In genomic region chr5:945691-946541, GRCh38 we compare ENCODE assay signal across 13 cellular contexts. TPM values are rescaled to one million over a fixed set of nuclear protein-coding genes. Genes with fewer than 3 reads are reported as not detected.
DNase-seq lines count a peak whose midpoint lies in the region; ATAC-seq and TF ChIP-seq lines count a peak whose summit lies in the region.
"Had no signal": no experiment of that assay in that cellular context is flagged by ENCODE, and none has a peak within 500 bp of the region (broad histone marks: within the 10 kb centered on the region; RNA-seq: fewer than 3 reads in every experiment).

No MANE protein-coding gene starts in this region.

- no peak overlapping the region for H3K27ac ChIP-seq in esophagus squamous epithelium
- H3K27ac ChIP-seq: 22Rv1, thyroid gland had no signal

- no peaks in the 10 kb centered on the region for H3K36me3 ChIP-seq in neuron (ENCODE audit: insufficient read depth, low read length)
- no peaks in the 10 kb centered on the region for H3K36me3 ChIP-seq in esophagus squamous epithelium
- H3K36me3 ChIP-seq: thyroid gland had no signal

- peak overlapping the region; percentile 41 for H2AFZ ChIP-seq in neuron (ENCODE audit: low read depth, low read length)

- H3K27me3 ChIP-seq in neuron (ENCODE audit: insufficient read depth, low read length) (no peaks in the 10 kb centered on the region), esophagus squamous epithelium (peaks cover 0 to 90% (median 0%) of the 10 kb centered on the region in 4 donors)
- H3K27me3 ChIP-seq: thyroid gland had no signal

- intact Hi-C loops in esophagus squamous epithelium (cut with DNase I), result no loop called here

- DNase-seq in DMS153 treated with DMSO at 0.1 percent for 48 hours (lab: John Stamatoyannopoulos, UW; ENCODE audit: unreplicated experiment) (peak; percentile 36), DMS153 (lab: John Stamatoyannopoulos, UW) (no peak), NCI-H146 (lab: John Stamatoyannopoulos, UW) (peak; percentile 54), NCI-H2029 (lab: John Stamatoyannopoulos, UW) (no peak), esophagus squamous epithelium (lab: John Stamatoyannopoulos, UW) (no peak)
- DNase-seq: effector CD4-positive, alpha-beta T cell; naive B cell; stimulated activated CD4-positive, alpha-beta T cell treated with anti-CD3 and anti-CD28 coated beads, Interleukin-4, amount 100 ng/mL, for 4 hours; thyroid gland had no signal

- H3K9me3 ChIP-seq in neuron (ENCODE audit: low read length) (no peaks in the 10 kb centered on the region), esophagus squamous epithelium (peaks cover 0 to 6% (median 0%) of the 10 kb centered on the region in 3 donors)
- H3K9me3 ChIP-seq: thyroid gland had no signal

- H3K4me3 ChIP-seq in neuron (ENCODE audit: low read length), result peak overlapping the region; percentile 26
- no peak overlapping the region for H3K4me3 ChIP-seq in esophagus squamous epithelium
- H3K4me3 ChIP-seq: thyroid gland had no signal

- 21 to 44% methylated on average over 7 to 19 of the region's 23 CpGs for WGBS in esophagus squamous epithelium, 2 donors

- TF ChIP-seq POLR2A in esophagus squamous epithelium (IDR thresholded peaks at IDR 0.05), result no peak

- H3K4me1 ChIP-seq in neuron (ENCODE audit: insufficient read depth, low read length), result peaks cover 21% of the 10 kb centered on the region
- peaks cover 0 to 18% (median 0%) of the 10 kb centered on the region in 3 donors for H3K4me1 ChIP-seq in esophagus squamous epithelium
- H3K4me1 ChIP-seq: thyroid gland had no signal

- TF ChIP-seq CTCF in esophagus squamous epithelium (IDR thresholded peaks at IDR 0.05), result no peak

- ATAC-seq in SK-N-SH treated with all-trans-retinoic acid at 6 μM for 48 hours (peak; percentile 70), HG03439 (IDR thresholded peaks at IDR 0.05; ENCODE audit: unreplicated experiment) (no peak)

TF ChIP-seq in SK-N-SH treated with all-trans-retinoic acid at 6 μM for 48 hours, 23 proteins besides CTCF, POLR2A, EP300 and RAD21:
- TF ChIP-seq ZC3H10 (CRISPR knock-in tag; IDR thresholded peaks at IDR 0.05) (no peak), CSRNP3 (CRISPR knock-in tag; IDR thresholded peaks at IDR 0.05) (no peak), TOX (CRISPR knock-in tag; IDR thresholded peaks at IDR 0.05; ENCODE audit: borderline replicate concordance) (no peak)

RNA-seq across cellular contexts. Expression of gene TRIP13, which starts 53.2 kb away (rescaled TPM):
- total RNA-seq in esophagus squamous epithelium, result 10 to 100 TPM in 2 of 4 donors, 1 to 10 TPM in 2; 3.2 to 17.7 (median 9.5) TPM

RNA-seq across cellular contexts. Expression of gene BRD9, which starts 53.3 kb away (rescaled TPM):
- total RNA-seq in esophagus squamous epithelium, result 10 to 100 TPM; 16.1 to 35.7 (median 22.3) TPM

Comparison
In these comparisons a context has a peak if more than half of its experiments do, and no peak if none do; other contexts are left out.
1. DNase-seq: peak in DMS153 treated with DMSO at 0.1 percent for 48 hours (single experiment) and NCI-H146 (single experiment); none in DMS153 (single experiment), NCI-H2029 (single experiment) and esophagus squamous epithelium (single experiment).